8 cellular contexts compared by ENCODE assay signal in genomic region chr18:35376742-35377695, GRCh38. TPM values are rescaled to one million over a fixed set of nuclear protein-coding genes. Genes with fewer than 3 reads are reported as not detected.
DNase-seq lines count a peak whose midpoint lies in the region; ATAC-seq and TF ChIP-seq lines count a peak whose summit lies in the region.

TSS of gene ZNF396 (minus strand) at chr18:35377337. CDS start at chr18:35374292, 3,045 bp downstream.

- peak within 1 kb of the TSS; percentile 96 for H3K4me2 ChIP-seq in hepatocyte

- H3K27me3 ChIP-seq in hepatocyte = peaks cover 13% of the 10 kb centered on the region
- H3K27me3 ChIP-seq in aorta (ENCODE audit: control insufficient read depth in 1 of 2, insufficient read depth in 2 of 2, low read length in 1 of 2) = no peaks in the 10 kb centered on the region

- peaks cover 12% of the 10 kb centered on the region for H3K27me3 Mint-ChIP-seq in T-helper 17 cell

- H3K27ac ChIP-seq in hepatocyte (no peak within 1 kb of the TSS), aorta (ENCODE audit: low read depth in 1 of 2, low read length in 2 of 2) (peak within 1 kb of the TSS in 1 of 2 donors; percentile 15)

- H3K4me1 ChIP-seq in hepatocyte (ENCODE audit: insufficient read depth) (no peaks in the 10 kb centered on the region), aorta (ENCODE audit: control insufficient read depth in 1 of 2, insufficient read depth in 2 of 2, low read length in 2 of 2) (peaks cover 0 to 2% of the 10 kb centered on the region in 2 donors)

- H3K79me2 ChIP-seq in hepatocyte = no peaks in the 10 kb centered on the region

- peaks cover 17% of the 10 kb centered on the region for H3K4me1 Mint-ChIP-seq in T-helper 17 cell

- CTCF ChIA-PET in HEK293T (lab: Yijun Ruan, JAX) = interaction anchor here (0.5 to 1.5 kb wide), 3 partner anchors 9 to 902 kb away, joined by 3 to 5 read pairs (median 3); no protein-coding TSS in a partner anchor

- H3K9me3 ChIP-seq in T-helper 17 cell (ENCODE audit: control insufficient read depth, low read length, poor library complexity, severe bottlenecking) (no peaks in the 10 kb centered on the region), hepatocyte (ENCODE audit: low read depth) (peaks cover under 1% of the 10 kb centered on the region), aorta (ENCODE audit: control insufficient read depth, low read length) (no peaks in the 10 kb centered on the region)

- peak within 1 kb of the TSS; percentile 60 for H3K27ac Mint-ChIP-seq in T-helper 17 cell

- H4K20me1 ChIP-seq in hepatocyte (ENCODE audit: insufficient read depth, poor library complexity, severe bottlenecking) = no peaks in the 10 kb centered on the region

- peak within 1 kb of the TSS; percentile 74 for H3K4me3 ChIP-seq in hepatocyte
- peak within 1 kb of the TSS; percentile 74 to 80 for H3K4me3 ChIP-seq in aorta (ENCODE audit: low read length in 2 of 2)

- no peaks in the 10 kb centered on the region for H3K36me3 Mint-ChIP-seq in T-helper 17 cell (ENCODE audit: low read depth)

- intact Hi-C loops in aorta (cut with DNase I) = no loop called here

- no peak for TF ChIP-seq CTCF in hepatocyte (IDR thresholded peaks at IDR 0.05; ENCODE audit: poor library complexity)

- H2AFZ ChIP-seq in hepatocyte = peak within 1 kb of the TSS; percentile 94

- H3K36me3 ChIP-seq in hepatocyte (replicated peaks; ENCODE audit: insufficient read depth, low read depth) (no peaks in the 10 kb centered on the region), aorta (ENCODE audit: control insufficient read depth in 1 of 2, insufficient read depth in 2 of 2, low read length in 1 of 2) (peaks cover 0 to 2% of the 10 kb centered on the region in 2 donors)

- peak; percentile 19 for DNase-seq in GDM1 (lab: John Stamatoyannopoulos, UW)
- DNase-seq in HEK293T (ENCODE audit: extremely low spot score) = peak; percentile 98
- peak; percentile 67 for DNase-seq in MV-4-11 (lab: John Stamatoyannopoulos, UW)
- peak; percentile 41 to 50 (median 43) for DNase-seq in T-helper 17 cell
- DNase-seq in anterior cingulate cortex (lab: John Stamatoyannopoulos, UW) = peak in 55 of 58 donors; percentile 6 to 81 (median 50)
- DNase-seq in hepatocyte (ENCODE audit: low spot score) = peak; percentile 83
- peak; percentile 32 for DNase-seq in renal cortical epithelial cell (ENCODE audit: low read depth)
- peak; percentile 93 to 97 for DNase-seq in aorta

- no peaks in the 10 kb centered on the region for H3K9me2 ChIP-seq in hepatocyte (replicated peaks; ENCODE audit: insufficient read depth)

- POLR2A ChIA-PET in HEK293T (lab: Yijun Ruan, JAX) = interaction anchor here (0.7 kb wide), 2 partner anchors 9 to 87 kb away, joined by 3 read pairs; partner anchors contain the start of gene ZSCAN30

- ATAC-seq in T-helper 17 cell (peak; percentile 78), aorta (ENCODE audit: low FRiP score) (peak; percentile 90)

- WGBS in hepatocyte (ENCODE audit: low lambda C conversion rate, missing lambda C conversion rate) = 5% methylated on average over 51 of the region's 78 CpGs
- WGBS in aorta, 2 donors = 2 to 3% methylated on average over 45 to 78 of the region's 78 CpGs

- H3K4me3 Mint-ChIP-seq in T-helper 17 cell = peak within 1 kb of the TSS; percentile 93

TF ChIP-seq in HEK293T, 16 proteins besides CTCF, POLR2A, EP300 and RAD21:
- TF ChIP-seq NFRKB (IDR thresholded peaks at IDR 0.05) (no peak), FOXM1 (IDR thresholded peaks at IDR 0.05; ENCODE audit: borderline replicate concordance) (no peak), SUZ12 (IDR thresholded peaks at IDR 0.05) (no peak), L3MBTL2 (conservative IDR thresholded peaks at IDR 0.05) (peak; percentile 62), PKNOX1 (IDR thresholded peaks at IDR 0.05) (no peak), ELF4 (IDR thresholded peaks at IDR 0.05) (peak; percentile 55; the same call in 1 of the 2 replicates), HDGF (IDR thresholded peaks at IDR 0.05; ENCODE audit: borderline replicate concordance) (no peak)

RNA-seq across cellular contexts. Expression of gene ZNF396, which starts in this region (rescaled TPM):
- total RNA-seq in T-helper 17 cell (under 1 TPM; 0.26 to 0.30 TPM), hepatocyte (1.8 and 2.0 TPM in 2 replicates), renal cortical epithelial cell (2.1 and 6.0 TPM in 2 replicates), aorta (1 to 10 TPM; 1.9 to 4.4 TPM)
- polyA plus RNA-seq in hepatocyte (1.6 and 3.4 TPM in 2 replicates), aorta (1 to 10 TPM; 2.6 to 4.2 TPM)

Comparison
In these comparisons a context has a peak if more than half of its experiments do, and no peak if none do; other contexts are left out.
1. Peak in DNase-seq and ATAC-seq in T-helper 17 cell; RNA of the gene not detected or under 1 TPM.
2. DNase-seq: peak in every context shown above with its lines; median percentile 98 in HEK293T; 95 in aorta; 83 in hepatocyte; 67 in MV-4-11; 50 in anterior cingulate cortex; 43 in T-helper 17 cell; 32 in renal cortical epithelial cell; 19 in GDM1.